29 cellular contexts compared by ENCODE assay signal in genomic region chr6:108795122-108795521, GRCh38.
"Had no signal": no experiment of that assay in that cellular context is flagged by ENCODE, and none has a peak within 500 bp of the region (broad histone marks: within the 10 kb centered on the region; RNA-seq: fewer than 3 reads in every experiment).

No MANE protein-coding gene starts in this region.

- FAIRE-seq: TTC549 had no signal

- H3K4me2 ChIP-seq: SK-N-SH had no signal

- H3K4me1 ChIP-seq: breast epithelium, tibial artery had no signal

- H3K27me3 Mint-ChIP-seq: activated CD4-positive, alpha-beta memory T cell treated with anti-CD3 and anti-CD28 coated beads for 36 hours; activated T-cell treated with anti-CD3 and anti-CD28 coated beads, Interleukin-2, amount 50 U/mL, for 24 hours; central memory CD8-positive, alpha-beta T cell; stimulated activated naive CD8-positive, alpha-beta T cell treated with anti-CD3 and anti-CD28 coated beads, Interleukin-15, amount 100 ng/mL, for 72 hours had no signal

- DNase-seq: activated CD4-positive, alpha-beta memory T cell treated with anti-CD3 and anti-CD28 coated beads for 36 hours; activated CD4-positive, alpha-beta T cell treated with anti-CD3 and anti-CD28 coated beads for 4 hours; activated CD8-positive, alpha-beta memory T cell treated with anti-CD3 and anti-CD28 coated beads, Interleukin-2, amount 50 U/mL, for 4 hours; activated gamma-delta T cell treated with Interleukin-2 at 50 U/mL for 16 hours; activated naive CD4-positive, alpha-beta T cell treated with anti-CD3 and anti-CD28 coated beads, Interleukin-2, amount 50 U/mL, for 16 hours; activated T-cell treated with anti-CD3 and anti-CD28 coated beads, Interleukin-2, amount 50 U/mL, for 24 hours; amygdala; dermis blood vessel endothelial cell; effector CD4-positive, alpha-beta T cell; esophagus squamous epithelium; foreskin melanocyte; heart right ventricle; kidney glomerular epithelial cell; left ventricle myocardium inferior; mammary epithelial cell; natural killer cell; psoas muscle; SK-N-SH; stimulated activated naive CD8-positive, alpha-beta T cell treated with anti-CD3 and anti-CD28 coated beads, Interleukin-15, amount 100 ng/mL, for 72 hours; SW 1271; T-helper 9 cell; tibial artery had no signal

- H3K36me3 Mint-ChIP-seq: activated CD4-positive, alpha-beta memory T cell treated with anti-CD3 and anti-CD28 coated beads for 36 hours; natural killer cell had no signal

- ATAC-seq: heart right ventricle; natural killer cell; psoas muscle; stimulated activated naive CD8-positive, alpha-beta T cell treated with anti-CD3 and anti-CD28 coated beads, Interleukin-15, amount 100 ng/mL, for 72 hours had no signal

- H3K9me3 Mint-ChIP-seq: activated CD4-positive, alpha-beta memory T cell treated with anti-CD3 and anti-CD28 coated beads for 36 hours; activated T-cell treated with anti-CD3 and anti-CD28 coated beads, Interleukin-2, amount 50 U/mL, for 24 hours; central memory CD8-positive, alpha-beta T cell; natural killer cell; stimulated activated naive CD8-positive, alpha-beta T cell treated with anti-CD3 and anti-CD28 coated beads, Interleukin-15, amount 100 ng/mL, for 72 hours; T-helper 1 cell treated with Interleukin-12 subunit alpha and Interleukin-12 subunit beta and Interleukin-4 antibody, amounts not matched to agents 30 μg/mL and 1 μg/mL, for 36 hours had no signal

- H3K4me3 Mint-ChIP-seq: activated CD4-positive, alpha-beta memory T cell treated with anti-CD3 and anti-CD28 coated beads for 36 hours; activated T-cell treated with anti-CD3 and anti-CD28 coated beads, Interleukin-2, amount 50 U/mL, for 24 hours; central memory CD8-positive, alpha-beta T cell; mesothelial cell of epicardium; natural killer cell; stimulated activated naive CD8-positive, alpha-beta T cell treated with anti-CD3 and anti-CD28 coated beads, Interleukin-15, amount 100 ng/mL, for 72 hours; T-helper 1 cell treated with Interleukin-12 subunit alpha and Interleukin-12 subunit beta and Interleukin-4 antibody, amounts not matched to agents 30 μg/mL and 1 μg/mL, for 36 hours had no signal

- H3K4me3 ChIP-seq: breast epithelium, esophagus squamous epithelium, heart right ventricle, left ventricle myocardium inferior, psoas muscle, tibial artery had no signal

- H3K27ac ChIP-seq: breast epithelium, epithelial cell of prostate, esophagus squamous epithelium, heart right ventricle, left ventricle myocardium inferior, psoas muscle, tibial artery, VCaP had no signal

- H3K27me3 ChIP-seq: breast epithelium, esophagus squamous epithelium, heart right ventricle, tibial artery had no signal

- H3K9ac ChIP-seq: SK-N-SH had no signal

- H3K27ac Mint-ChIP-seq: activated CD4-positive, alpha-beta memory T cell treated with anti-CD3 and anti-CD28 coated beads for 36 hours; activated T-cell treated with anti-CD3 and anti-CD28 coated beads, Interleukin-2, amount 50 U/mL, for 24 hours; mesothelial cell of epicardium; natural killer cell; stimulated activated naive CD8-positive, alpha-beta T cell treated with anti-CD3 and anti-CD28 coated beads, Interleukin-15, amount 100 ng/mL, for 72 hours; T-helper 1 cell treated with Interleukin-12 subunit alpha and Interleukin-12 subunit beta and Interleukin-4 antibody, amounts not matched to agents 30 μg/mL and 1 μg/mL, for 36 hours had no signal

- H3K36me3 ChIP-seq: breast epithelium, esophagus squamous epithelium, heart right ventricle, left ventricle myocardium inferior, tibial artery had no signal

- H3K9me3 ChIP-seq: breast epithelium, esophagus squamous epithelium, heart right ventricle, psoas muscle, SK-N-SH, tibial artery had no signal
